In the genomic region with DNA sequence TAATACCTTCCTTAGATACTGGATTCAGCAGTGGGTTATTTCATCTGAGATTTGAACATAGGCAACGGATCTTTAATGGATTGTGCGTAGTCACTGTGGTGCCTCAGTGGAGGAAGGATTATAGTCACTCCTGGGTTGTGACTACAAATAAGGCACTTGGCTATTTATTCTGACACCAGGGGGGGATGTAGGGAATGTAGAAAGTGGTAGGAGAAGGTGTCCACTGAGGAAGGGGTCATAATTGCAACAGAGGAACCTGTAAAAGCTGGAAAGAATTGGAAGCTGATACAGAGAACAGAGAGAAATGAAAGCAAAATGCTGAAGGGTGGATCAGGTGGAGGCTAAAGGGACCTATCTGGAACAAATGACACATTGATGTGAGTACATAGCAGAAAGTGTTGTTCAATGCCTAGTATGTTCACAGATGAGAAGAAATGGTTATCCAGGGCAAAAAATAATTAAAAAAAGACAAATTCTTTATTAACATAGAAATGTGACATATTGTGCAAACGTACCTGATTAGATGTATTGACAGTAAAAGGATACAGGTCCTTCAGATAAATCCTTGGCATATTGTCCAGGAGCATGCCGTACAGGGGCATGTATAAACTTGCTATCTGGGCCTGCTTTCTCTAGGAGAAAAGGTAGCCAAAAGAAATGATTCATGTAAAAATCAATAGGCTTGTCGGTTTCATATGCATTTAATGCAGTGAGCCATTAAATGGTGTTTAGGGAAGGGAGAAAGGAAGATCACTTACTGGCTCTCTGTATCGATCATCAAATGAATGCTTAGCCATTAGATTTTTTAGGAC, we compare ENCODE assay signal across 16 cellular contexts.
DNase-seq lines count a peak whose midpoint lies in the region; ATAC-seq, FAIRE-seq and TF ChIP-seq lines count a peak whose summit lies in the region.
"Had no signal": no experiment of that assay in that cellular context is flagged by ENCODE, and none has a peak within 500 bp of the region (broad histone marks: within the 10 kb centered on the region; RNA-seq: fewer than 3 reads in every experiment).

No MANE protein-coding gene starts in this region.

- H2AFZ ChIP-seq in HepG2 (ENCODE audit: low read length), result no peak overlapping the region

- TF ChIP-seq RAD21 in HepG2 (CRISPR knock-in tag; IDR thresholded peaks at IDR 0.05), result no peak

- no peaks in the 10 kb centered on the region for H4K20me1 ChIP-seq in HepG2 (ENCODE audit: insufficient read depth, low read length)

- no peak for FAIRE-seq in HepG2 (lab: Jason Lieb, UNC)
- FAIRE-seq: A204.1, GM12878 had no signal

- TF ChIP-seq CTCF in ascending aorta (IDR thresholded peaks at IDR 0.05), result peak in 2 of 3 experiments; percentile 7 to 27
- TF ChIP-seq CTCF in HepG2 (CRISPR knock-in tag; IDR thresholded peaks at IDR 0.05), result no peak

- CTCF ChIA-PET in HepG2 (lab: Yijun Ruan, JAX; ENCODE audit: low intra/inter-chr PET ratio, low total read pairs), result no interaction called here

- no peak overlapping the region for H2BK5ac ChIP-seq in mesendoderm (ENCODE audit: low read length)

- no peak for TF ChIP-seq POLR2A in HepG2 (IDR thresholded peaks at IDR 0.05; ENCODE audit: insufficient read depth in 1 of 2, low read depth in 2 of 2, low read length in 2 of 2)

- WGBS in mesendoderm (ENCODE audit: extremely low coverage, insufficient coverage, low lambda C conversion rate), result no CpG with 5 or more reads among the region's 6 CpGs
- 27% methylated on average over 6 of the region's 6 CpGs for WGBS in HepG2 (ENCODE audit: low lambda C conversion rate)

- H3K4ac ChIP-seq in mesendoderm (ENCODE audit: low read depth, low read length), result no peak overlapping the region

- H3K27ac ChIP-seq in ascending aorta, result no peak overlapping the region
- no peak overlapping the region for H3K27ac ChIP-seq in mesendoderm (ENCODE audit: low read depth, low read length)
- no peak overlapping the region for H3K27ac ChIP-seq in HepG2 (ENCODE audit: extremely low read length, insufficient read depth, low read length)

- DNase-seq in NCI-H1417 (lab: John Stamatoyannopoulos, UW) (peak in 2 of 3 experiments; percentile 28 to 30), NCI-H1417 treated with DMSO at 0.1 percent for 48 hours (lab: John Stamatoyannopoulos, UW) (no peak), NAMALWA (ENCODE audit: low spot score) (peak; percentile 4), ascending aorta (ENCODE audit: low spot score in 2 of 2) (no peak), mesendoderm (peak; percentile 20), iPS-NIHi7 (ENCODE audit: extremely low spot score) (no peak), HepG2 (ENCODE audit: low spot score) (no peak)
- DNase-seq: activated naive CD4-positive, alpha-beta T cell treated with Interleukin-2 at 50 U/mL for 16 hours; glutamatergic neuron; H7; NCI-H2107 had no signal

- H3K4me3 ChIP-seq in ascending aorta (no peak overlapping the region), mesendoderm (ENCODE audit: low read length) (no peak overlapping the region), HepG2 (replicated peaks in 1 of 3; ENCODE audit: insufficient read depth in 1 of 3, low read depth in 2 of 3, low read length in 3 of 3) (no peak overlapping the region)
- H3K4me3 ChIP-seq: GM12878 had no signal

- no peak overlapping the region for H3K23ac ChIP-seq in mesendoderm (ENCODE audit: low read length)

- H2AK5ac ChIP-seq in mesendoderm (ENCODE audit: low read length), result no peak overlapping the region

- no peak overlapping the region for H2BK15ac ChIP-seq in mesendoderm (replicated peaks; ENCODE audit: low read depth)

- TF ChIP-seq EP300 in HepG2 (IDR thresholded peaks at IDR 0.05; ENCODE audit: low read depth in 2 of 2, low read length in 2 of 2) (no peak), HepG2 (CRISPR knock-in tag; IDR thresholded peaks at IDR 0.05; ENCODE audit: borderline replicate concordance) (no peak)

- BruUV-seq in HepG2 (replicated peaks; lab: Mats Ljungman, UMichigan), result no TSS peak

- H3K79me2 ChIP-seq in mesendoderm (ENCODE audit: control insufficient read depth, insufficient read depth, low read length) (no peaks in the 10 kb centered on the region), HepG2 (ENCODE audit: insufficient read depth, low read length) (no peaks in the 10 kb centered on the region)

- H3K9ac ChIP-seq in mesendoderm (ENCODE audit: low read length), result no peak overlapping the region
- no peak overlapping the region for H3K9ac ChIP-seq in HepG2 (ENCODE audit: insufficient read depth, low read depth, low read length)

- H4K5ac ChIP-seq in mesendoderm (ENCODE audit: low read length), result no peak overlapping the region

- ATAC-seq in HG03139 (IDR thresholded peaks at IDR 0.05; ENCODE audit: unreplicated experiment), result no peak
- ATAC-seq in HepG2, result no peak
- ATAC-seq: activated CD4-positive, CD25-positive, alpha-beta regulatory T cell treated with anti-CD3 and anti-CD28 coated beads, Interleukin-2, amount 50 U/mL, for 24 hours; GM12878; Right ventricle myocardium inferior had no signal

- H3K27me3 ChIP-seq in ascending aorta (no peaks in the 10 kb centered on the region), mesendoderm (ENCODE audit: insufficient read depth, low read length, poor library complexity) (no peaks in the 10 kb centered on the region), HepG2 (ENCODE audit: control insufficient read depth in 1 of 2, insufficient read depth in 2 of 2, low read length in 2 of 2) (no peaks in the 10 kb centered on the region)

- no peak overlapping the region for H3K56ac ChIP-seq in mesendoderm (ENCODE audit: low read length)

- H4K8ac ChIP-seq in mesendoderm (ENCODE audit: low read depth, low read length), result no peak overlapping the region

- H3K4me2 ChIP-seq in mesendoderm (ENCODE audit: low read length), result no peak overlapping the region
- H3K4me2 ChIP-seq in HepG2 (ENCODE audit: low read depth, low read length), result no peak overlapping the region

- POLR2A ChIA-PET in HepG2 (lab: Yijun Ruan, JAX), result no interaction called here

- intact Hi-C loops in ascending aorta (cut with DNase I) (loop anchor here (5.0 kb wide), 1 partner anchor 195 kb away; no protein-coding TSS in a partner anchor), HepG2 (cut with micrococcal nuclease; ENCODE audit: unreplicated experiment) (no loop called here)

- peaks cover 0 to 5% of the 10 kb centered on the region in 2 donors for H3K4me1 ChIP-seq in ascending aorta
- H3K4me1 ChIP-seq in mesendoderm (ENCODE audit: control insufficient read depth, low read depth, low read length), result no peaks in the 10 kb centered on the region
- no peaks in the 10 kb centered on the region for H3K4me1 ChIP-seq in HepG2 (ENCODE audit: insufficient read depth, low read length)

- in situ Hi-C loops in HepG2 (cut with HindIII; ENCODE audit: extremely low pct_ligation_motif_present, low pct_unique_long_range_greater_than_20kb), result no loop called here

- H3K36me3 ChIP-seq in ascending aorta, result peaks cover 4 to 35% of the 10 kb centered on the region in 2 donors
- H3K36me3 ChIP-seq in mesendoderm (ENCODE audit: control insufficient read depth, insufficient read depth, low read length), result no peaks in the 10 kb centered on the region
- no peaks in the 10 kb centered on the region for H3K36me3 ChIP-seq in HepG2 (replicated peaks in 1 of 2; ENCODE audit: control insufficient read depth in 1 of 2, insufficient read depth in 2 of 2, low read length in 2 of 2)

- no peaks in the 10 kb centered on the region for H3K9me3 ChIP-seq in ascending aorta
- H3K9me3 ChIP-seq in HepG2 (ENCODE audit: low read length), result no peaks in the 10 kb centered on the region

- H3K79me1 ChIP-seq in mesendoderm (ENCODE audit: low read length), result no peaks in the 10 kb centered on the region

- no peak overlapping the region for H3K18ac ChIP-seq in mesendoderm (ENCODE audit: low read length)

- H2BK120ac ChIP-seq in mesendoderm (ENCODE audit: low read depth, low read length), result no peak overlapping the region

TF ChIP-seq in HepG2, 621 proteins besides CTCF, POLR2A, EP300 and RAD21 (continues in another document):
- TF ChIP-seq NCOA2 (CRISPR knock-in tag; IDR thresholded peaks at IDR 0.05), result no peak
- no peak for TF ChIP-seq ZNF17 (CRISPR knock-in tag; IDR thresholded peaks at IDR 0.05)
- no peak for TF ChIP-seq AGO2 (optimal IDR thresholded peaks at IDR 0.05; ENCODE audit: low read depth, low read length)
- TF ChIP-seq ZNF160 (CRISPR knock-in tag; IDR thresholded peaks at IDR 0.05), result no peak
- TF ChIP-seq, protein P1, sequence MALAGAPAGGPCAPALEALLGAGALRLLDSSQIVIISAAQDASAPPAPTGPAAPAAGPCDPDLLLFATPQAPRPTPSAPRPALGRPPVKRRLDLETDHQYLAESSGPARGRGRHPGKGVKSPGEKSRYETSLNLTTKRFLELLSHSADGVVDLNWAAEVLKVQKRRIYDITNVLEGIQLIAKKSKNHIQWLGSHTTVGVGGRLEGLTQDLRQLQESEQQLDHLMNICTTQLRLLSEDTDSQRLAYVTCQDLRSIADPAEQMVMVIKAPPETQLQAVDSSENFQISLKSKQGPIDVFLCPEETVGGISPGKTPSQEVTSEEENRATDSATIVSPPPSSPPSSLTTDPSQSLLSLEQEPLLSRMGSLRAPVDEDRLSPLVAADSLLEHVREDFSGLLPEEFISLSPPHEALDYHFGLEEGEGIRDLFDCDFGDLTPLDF (CRISPR knock-in tag; IDR thresholded peaks at IDR 0.05), result no peak
- TF ChIP-seq ZNF230 (CRISPR knock-in tag; IDR thresholded peaks at IDR 0.05), result no peak
- no peak for TF ChIP-seq ZNF264 (CRISPR knock-in tag; IDR thresholded peaks at IDR 0.05)
- TF ChIP-seq, protein P2, sequence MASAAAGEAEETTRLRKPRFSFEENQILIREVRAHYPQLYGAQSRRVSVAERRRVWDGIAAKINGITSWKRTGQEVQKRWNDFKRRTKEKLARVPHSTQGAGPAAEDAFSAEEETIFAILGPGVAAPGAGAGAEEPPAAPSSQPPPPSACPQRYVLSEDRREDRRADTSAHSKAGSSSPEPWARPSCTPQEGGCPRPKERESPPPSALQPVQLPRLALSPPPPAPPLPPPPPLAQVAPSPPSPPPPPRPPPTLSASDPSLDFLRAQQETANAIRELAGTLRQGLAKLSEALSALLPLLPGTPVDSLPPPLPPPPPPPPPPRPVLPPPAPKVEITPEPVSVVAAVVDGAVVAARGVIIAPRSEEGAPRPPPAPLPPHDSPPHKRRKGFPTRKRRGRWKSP (CRISPR knock-in tag; IDR thresholded peaks at IDR 0.05), result no peak
- TF ChIP-seq, protein P3, sequence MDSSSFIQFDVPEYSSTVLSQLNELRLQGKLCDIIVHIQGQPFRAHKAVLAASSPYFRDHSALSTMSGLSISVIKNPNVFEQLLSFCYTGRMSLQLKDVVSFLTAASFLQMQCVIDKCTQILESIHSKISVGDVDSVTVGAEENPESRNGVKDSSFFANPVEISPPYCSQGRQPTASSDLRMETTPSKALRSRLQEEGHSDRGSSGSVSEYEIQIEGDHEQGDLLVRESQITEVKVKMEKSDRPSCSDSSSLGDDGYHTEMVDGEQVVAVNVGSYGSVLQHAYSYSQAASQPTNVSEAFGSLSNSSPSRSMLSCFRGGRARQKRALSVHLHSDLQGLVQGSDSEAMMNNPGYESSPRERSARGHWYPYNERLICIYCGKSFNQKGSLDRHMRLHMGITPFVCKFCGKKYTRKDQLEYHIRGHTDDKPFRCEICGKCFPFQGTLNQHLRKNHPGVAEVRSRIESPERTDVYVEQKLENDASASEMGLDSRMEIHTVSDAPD (CRISPR knock-in tag; IDR thresholded peaks at IDR 0.05), result no peak

Comparison
In these comparisons a context has a peak if more than half of its experiments do, and no peak if none do; other contexts are left out.
1. DNase-seq: peak in NCI-H1417 (2 of 3), NAMALWA (single experiment) and mesendoderm (single experiment); none in NCI-H1417 treated with DMSO at 0.1 percent for 48 hours (single experiment), ascending aorta (0 of 2), iPS-NIHi7 (single experiment) and HepG2 (single experiment).